1 cellular context compared by ENCODE assay signal in the genomic region with DNA sequence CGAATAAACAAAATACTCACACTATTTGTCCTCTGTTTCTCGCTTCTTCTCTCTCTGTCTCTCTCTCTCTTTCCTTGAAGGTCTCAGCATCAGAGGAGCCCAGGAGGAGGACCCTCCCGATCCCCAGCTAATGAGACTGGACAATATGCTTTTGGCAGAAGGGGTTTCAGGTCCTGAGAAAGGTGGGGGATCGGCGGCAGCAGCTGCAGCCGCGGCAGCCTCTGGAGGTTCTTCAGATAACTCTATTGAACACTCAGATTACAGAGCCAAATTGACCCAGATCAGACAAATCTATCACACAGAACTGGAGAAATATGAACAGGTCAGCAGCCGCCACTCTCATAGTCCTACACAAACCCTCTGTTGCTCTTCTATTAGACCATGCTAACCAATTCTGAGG.
TF ChIP-seq lines count a peak whose summit lies in the region.

No MANE protein-coding gene starts in this region.

TF ChIP-seq in GM23338, 12 proteins besides CTCF, POLR2A, EP300 and RAD21:
- TF ChIP-seq, protein P1, sequence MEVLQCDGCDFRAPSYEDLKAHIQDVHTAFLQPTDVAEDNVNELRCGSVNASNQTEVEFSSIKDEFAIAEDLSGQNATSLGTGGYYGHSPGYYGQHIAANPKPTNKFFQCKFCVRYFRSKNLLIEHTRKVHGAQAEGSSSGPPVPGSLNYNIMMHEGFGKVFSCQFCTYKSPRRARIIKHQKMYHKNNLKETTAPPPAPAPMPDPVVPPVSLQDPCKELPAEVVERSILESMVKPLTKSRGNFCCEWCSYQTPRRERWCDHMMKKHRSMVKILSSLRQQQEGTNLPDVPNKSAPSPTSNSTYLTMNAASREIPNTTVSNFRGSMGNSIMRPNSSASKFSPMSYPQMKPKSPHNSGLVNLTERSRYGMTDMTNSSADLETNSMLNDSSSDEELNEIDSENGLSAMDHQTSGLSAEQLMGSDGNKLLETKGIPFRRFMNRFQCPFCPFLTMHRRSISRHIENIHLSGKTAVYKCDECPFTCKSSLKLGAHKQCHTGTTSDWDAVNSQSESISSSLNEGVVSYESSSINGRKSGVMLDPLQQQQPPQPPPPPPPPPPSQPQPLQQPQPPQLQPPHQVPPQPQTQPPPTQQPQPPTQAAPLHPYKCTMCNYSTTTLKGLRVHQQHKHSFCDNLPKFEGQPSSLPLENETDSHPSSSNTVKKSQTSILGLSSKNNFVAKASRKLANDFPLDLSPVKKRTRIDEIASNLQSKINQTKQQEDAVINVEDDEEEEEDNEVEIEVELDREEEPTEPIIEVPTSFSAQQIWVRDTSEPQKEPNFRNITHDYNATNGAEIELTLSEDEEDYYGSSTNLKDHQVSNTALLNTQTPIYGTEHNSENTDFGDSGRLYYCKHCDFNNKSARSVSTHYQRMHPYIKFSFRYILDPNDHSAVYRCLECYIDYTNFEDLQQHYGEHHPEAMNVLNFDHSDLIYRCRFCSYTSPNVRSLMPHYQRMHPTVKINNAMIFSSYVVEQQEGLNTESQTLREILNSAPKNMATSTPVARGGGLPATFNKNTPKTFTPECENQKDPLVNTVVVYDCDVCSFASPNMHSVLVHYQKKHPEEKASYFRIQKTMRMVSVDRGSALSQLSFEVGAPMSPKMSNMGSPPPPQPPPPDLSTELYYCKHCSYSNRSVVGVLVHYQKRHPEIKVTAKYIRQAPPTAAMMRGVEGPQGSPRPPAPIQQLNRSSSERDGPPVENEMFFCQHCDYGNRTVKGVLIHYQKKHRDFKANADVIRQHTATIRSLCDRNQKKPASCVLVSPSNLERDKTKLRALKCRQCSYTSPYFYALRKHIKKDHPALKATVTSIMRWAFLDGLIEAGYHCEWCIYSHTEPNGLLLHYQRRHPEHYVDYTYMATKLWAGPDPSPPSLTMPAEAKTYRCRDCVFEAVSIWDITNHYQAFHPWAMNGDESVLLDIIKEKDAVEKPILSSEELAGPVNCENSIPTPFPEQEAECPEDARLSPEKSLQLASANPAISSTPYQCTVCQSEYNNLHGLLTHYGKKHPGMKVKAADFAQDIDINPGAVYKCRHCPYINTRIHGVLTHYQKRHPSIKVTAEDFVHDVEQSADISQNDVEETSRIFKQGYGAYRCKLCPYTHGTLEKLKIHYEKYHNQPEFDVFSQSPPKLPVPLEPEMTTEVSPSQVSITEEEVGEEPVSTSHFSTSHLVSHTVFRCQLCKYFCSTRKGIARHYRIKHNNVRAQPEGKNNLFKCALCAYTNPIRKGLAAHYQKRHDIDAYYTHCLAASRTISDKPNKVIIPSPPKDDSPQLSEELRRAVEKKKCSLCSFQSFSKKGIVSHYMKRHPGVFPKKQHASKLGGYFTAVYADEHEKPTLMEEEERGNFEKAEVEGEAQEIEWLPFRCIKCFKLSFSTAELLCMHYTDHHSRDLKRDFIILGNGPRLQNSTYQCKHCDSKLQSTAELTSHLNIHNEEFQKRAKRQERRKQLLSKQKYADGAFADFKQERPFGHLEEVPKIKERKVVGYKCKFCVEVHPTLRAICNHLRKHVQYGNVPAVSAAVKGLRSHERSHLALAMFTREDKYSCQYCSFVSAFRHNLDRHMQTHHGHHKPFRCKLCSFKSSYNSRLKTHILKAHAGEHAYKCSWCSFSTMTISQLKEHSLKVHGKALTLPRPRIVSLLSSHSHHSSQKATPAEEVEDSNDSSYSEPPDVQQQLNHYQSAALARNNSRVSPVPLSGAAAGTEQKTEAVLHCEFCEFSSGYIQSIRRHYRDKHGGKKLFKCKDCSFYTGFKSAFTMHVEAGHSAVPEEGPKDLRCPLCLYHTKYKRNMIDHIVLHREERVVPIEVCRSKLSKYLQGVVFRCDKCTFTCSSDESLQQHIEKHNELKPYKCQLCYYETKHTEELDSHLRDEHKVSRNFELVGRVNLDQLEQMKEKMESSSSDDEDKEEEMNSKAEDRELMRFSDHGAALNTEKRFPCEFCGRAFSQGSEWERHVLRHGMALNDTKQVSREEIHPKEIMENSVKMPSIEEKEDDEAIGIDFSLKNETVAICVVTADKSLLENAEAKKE (CRISPR knock-in tag; IDR thresholded peaks at IDR 0.05) = no peak
- no peak for TF ChIP-seq CREB1 (CRISPR knock-in tag; IDR thresholded peaks at IDR 0.05; ENCODE audit: low read depth)
- no peak for TF ChIP-seq JUNB (IDR thresholded peaks at IDR 0.05; ENCODE audit: unreplicated experiment)
- no peak for TF ChIP-seq ZNF114 (CRISPR knock-in tag; IDR thresholded peaks at IDR 0.05)
- no peak for TF ChIP-seq EZH2phosphoT487 (IDR thresholded peaks at IDR 0.05; ENCODE audit: unreplicated experiment)
- no peak for TF ChIP-seq STAT1 (IDR thresholded peaks at IDR 0.05; ENCODE audit: unreplicated experiment)
